In the genomic region with DNA sequence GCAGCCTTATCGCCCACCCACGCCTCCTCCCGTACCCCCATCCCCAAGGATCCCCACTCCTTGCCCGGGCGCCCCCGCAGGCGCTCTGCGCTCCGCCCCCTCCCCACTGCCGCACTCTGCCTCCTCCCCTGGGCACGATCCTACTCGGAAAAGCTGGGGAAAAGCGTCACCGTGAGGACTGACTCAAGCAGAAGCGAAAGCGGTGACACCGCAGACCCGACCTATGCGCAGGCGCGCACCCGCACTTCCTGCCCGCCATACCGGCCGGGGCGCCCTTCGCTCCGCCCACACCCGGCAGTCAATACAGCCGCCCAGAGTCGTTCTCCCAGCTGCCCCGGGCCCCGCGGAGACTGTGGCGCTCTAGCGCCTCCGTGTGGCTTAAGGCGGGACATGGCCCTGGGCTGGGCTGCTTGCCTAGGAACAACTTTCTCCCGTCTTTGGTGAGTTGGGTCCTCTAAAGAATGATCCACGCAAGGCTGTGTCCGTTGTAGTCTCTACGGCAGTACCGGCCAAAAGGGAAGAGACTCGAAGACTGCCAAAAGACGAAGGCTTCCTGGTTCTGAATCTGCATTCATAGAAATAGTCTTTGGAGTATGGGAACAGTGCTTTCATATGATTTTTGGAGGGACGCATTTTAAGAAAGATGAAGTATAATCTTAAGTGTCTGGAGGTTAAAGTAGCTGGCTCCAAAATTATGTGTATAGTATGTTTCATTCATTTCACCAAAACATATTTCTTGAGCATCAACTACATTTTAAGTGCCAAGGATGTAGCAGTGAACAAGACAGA, we compare ENCODE assay signal across 1 cellular context.
A peak's percentile ranks its signal among the peaks of the same experiment; 100 is the strongest.
TF ChIP-seq lines count a peak whose summit lies in the region.

TSS of gene OMA1 (minus strand) at position 207 of the 789 bp plus-strand sequence. CDS start 7,432 bp downstream, outside the sequence.

TF ChIP-seq in HEK293, 187 proteins besides CTCF, POLR2A, EP300 and RAD21 (continued from another document):
- peak; percentile 95 for TF ChIP-seq ZNF654 (tag by site-specific recombination; IDR thresholded peaks at IDR 0.05; ENCODE audit: low read depth)
